In genomic region chr15:41983221-41983620, GRCh38 we compare ENCODE assay signal across 20 cellular contexts. TPM values are rescaled to one million over a fixed set of nuclear protein-coding genes. Genes with fewer than 3 reads are reported as not detected.
DNase-seq lines count a peak whose midpoint lies in the region; ATAC-seq lines count a peak whose summit lies in the region.
"Had no signal": no experiment of that assay in that cellular context is flagged by ENCODE, and none has a peak within 500 bp of the region (broad histone marks: within the 10 kb centered on the region; RNA-seq: fewer than 3 reads in every experiment).

No MANE protein-coding gene starts in this region.

- no peak overlapping the region for H3K27ac Mint-ChIP-seq in activated CD8-positive, alpha-beta memory T cell treated with anti-CD3 and anti-CD28 coated beads, Interleukin-2, amount 10 ng/mL, durations not matched to agents 7 days and 5 days
- H3K27ac Mint-ChIP-seq: CD4-positive, CD25-positive, alpha-beta regulatory T cell had no signal

- peaks cover 34% of the 10 kb centered on the region for H3K4me1 Mint-ChIP-seq in activated CD8-positive, alpha-beta memory T cell treated with anti-CD3 and anti-CD28 coated beads, Interleukin-2, amount 10 ng/mL, durations not matched to agents 7 days and 5 days

- H3K4me3 Mint-ChIP-seq in activated CD8-positive, alpha-beta memory T cell treated with anti-CD3 and anti-CD28 coated beads, Interleukin-2, amount 10 ng/mL, durations not matched to agents 7 days and 5 days: no peak overlapping the region
- H3K4me3 Mint-ChIP-seq: CD4-positive, CD25-positive, alpha-beta regulatory T cell had no signal

- no peak for ATAC-seq in activated CD8-positive, alpha-beta memory T cell treated with anti-CD3 and anti-CD28 coated beads, Interleukin-2, amount 10 ng/mL, durations not matched to agents 7 days and 5 days
- ATAC-seq in HG02885 (IDR thresholded peaks at IDR 0.05; ENCODE audit: poor library complexity, unreplicated experiment): no peak
- ATAC-seq in GM19395 (IDR thresholded peaks at IDR 0.05; ENCODE audit: unreplicated experiment): no peak
- ATAC-seq: HCT116, Right ventricle myocardium inferior had no signal

- DNase-seq in activated CD8-positive, alpha-beta memory T cell treated with anti-CD3 and anti-CD28 coated beads, Interleukin-2, amount 50 U/mL, for 48 hours: peak; percentile 40
- no peak for DNase-seq in activated CD8-positive, alpha-beta memory T cell treated with anti-CD3 and anti-CD28 coated beads, Interleukin-2, amount 10 ng/mL, durations not matched to agents 7 days and 5 days
- DNase-seq in ecto neural progenitor cell (ENCODE audit: low spot score) (peak; percentile 41), mesenteric fat pad (ENCODE audit: low spot score) (peak; percentile 49), NCI-H345 treated with DMSO at 0.1 percent for 48 hours (lab: John Stamatoyannopoulos, UW; ENCODE audit: unreplicated experiment) (no peak)
- DNase-seq: BE2C; CD4-positive, CD25-positive, alpha-beta regulatory T cell; COR-L47; MM.1S; NCI-H1092; NCI-H1436 treated with DMSO at 0.1 percent for 48 hours; NCI-H2029 treated with DMSO at 0.1 percent for 48 hours; NCI-H2171 treated with DMSO at 0.1 percent for 48 hours had no signal

- H3K9me3 Mint-ChIP-seq in activated CD8-positive, alpha-beta memory T cell treated with anti-CD3 and anti-CD28 coated beads, Interleukin-2, amount 10 ng/mL, durations not matched to agents 7 days and 5 days (ENCODE audit: low read depth): no peaks in the 10 kb centered on the region
- H3K9me3 Mint-ChIP-seq: CD4-positive, CD25-positive, alpha-beta regulatory T cell had no signal

- H3K36me3 Mint-ChIP-seq in activated CD8-positive, alpha-beta memory T cell treated with anti-CD3 and anti-CD28 coated beads, Interleukin-2, amount 10 ng/mL, durations not matched to agents 7 days and 5 days: no peaks in the 10 kb centered on the region
- H3K36me3 Mint-ChIP-seq: CD4-positive, CD25-positive, alpha-beta regulatory T cell had no signal

- H3K27me3 Mint-ChIP-seq in activated CD8-positive, alpha-beta memory T cell treated with anti-CD3 and anti-CD28 coated beads, Interleukin-2, amount 10 ng/mL, durations not matched to agents 7 days and 5 days: no peaks in the 10 kb centered on the region

- CTCF ChIA-PET in activated CD8-positive, alpha-beta memory T cell treated with anti-CD3 and anti-CD28 coated beads, Interleukin-2, amount 10 ng/mL, durations not matched to agents 7 days and 5 days (lab: Charles Lee): interaction anchor here (2.4 to 3.1 kb wide), 2 partner anchors 10 to 13 kb away, joined by 5 to 14 read pairs; partner anchors contain the start of gene EHD4

RNA-seq across cellular contexts. Expression of gene EHD4, which starts 10.9 kb away (rescaled TPM):
- total RNA-seq in activated CD8-positive, alpha-beta memory T cell treated with anti-CD3 and anti-CD28 coated beads, Interleukin-2, amount 10 ng/mL, durations not matched to agents 7 days and 5 days: 10 to 100 TPM; 15.6 to 19.8 TPM
- 35.7 TPM for total RNA-seq in mesenteric fat pad

RNA-seq across cellular contexts. Expression of gene PLA2G4E, which starts 37.6 kb away (rescaled TPM):
- under 1 TPM in 1 of 2 experiments, not detected in 1; 0.05 TPM for total RNA-seq in activated CD8-positive, alpha-beta memory T cell treated with anti-CD3 and anti-CD28 coated beads, Interleukin-2, amount 10 ng/mL, durations not matched to agents 7 days and 5 days
- total RNA-seq in mesenteric fat pad: not detected
- total RNA-seq: A172; CD4-positive, CD25-positive, alpha-beta regulatory T cell; LHCN-M2; NCI-H460 had no signal

Comparison
In these comparisons a context has a peak if more than half of its experiments do, and no peak if none do; other contexts are left out.
1. DNase-seq: peak in activated CD8-positive, alpha-beta memory T cell treated with anti-CD3 and anti-CD28 coated beads, Interleukin-2, amount 50 U/mL, for 48 hours (single experiment), ecto neural progenitor cell (single experiment) and mesenteric fat pad (single experiment); none in activated CD8-positive, alpha-beta memory T cell treated with anti-CD3 and anti-CD28 coated beads, Interleukin-2, amount 10 ng/mL, durations not matched to agents 7 days and 5 days (single experiment) and NCI-H345 treated with DMSO at 0.1 percent for 48 hours (single experiment).